19 cellular contexts compared by ENCODE assay signal in genomic region chr4:64890131-64890710, GRCh38.
DNase-seq lines count a peak whose midpoint lies in the region; ATAC-seq and TF ChIP-seq lines count a peak whose summit lies in the region.
"Had no signal": no experiment of that assay in that cellular context is flagged by ENCODE, and none has a peak within 500 bp of the region (broad histone marks: within the 10 kb centered on the region; RNA-seq: fewer than 3 reads in every experiment).

No MANE protein-coding gene starts in this region.

- no peak overlapping the region for H3K4me3 ChIP-seq in Loucy (ENCODE audit: low read length, poor library complexity, severe bottlenecking)
- no peak overlapping the region for H3K4me3 ChIP-seq in endodermal cell (ENCODE audit: low read length)
- H3K4me3 ChIP-seq in Caco-2 (ENCODE audit: low read depth, low read length): no peak overlapping the region
- H3K4me3 ChIP-seq: SK-N-MC had no signal

- intact Hi-C loops in Caco-2 (cut with micrococcal nuclease; ENCODE audit: unreplicated experiment): no loop called here

- H3K36me3 ChIP-seq in Loucy (ENCODE audit: insufficient read depth, low read length) (no peaks in the 10 kb centered on the region), endodermal cell (ENCODE audit: control insufficient read depth, insufficient read depth, low read length) (no peaks in the 10 kb centered on the region), Caco-2 (ENCODE audit: control insufficient read depth, insufficient read depth, low read length) (no peaks in the 10 kb centered on the region)

- no peaks in the 10 kb centered on the region for H3K27me3 ChIP-seq in Loucy (ENCODE audit: insufficient read depth, low read length, poor library complexity, severe bottlenecking)
- H3K27me3 ChIP-seq in endodermal cell (ENCODE audit: control insufficient read depth, insufficient read depth, low read length, poor library complexity, severe bottlenecking): no peaks in the 10 kb centered on the region
- H3K27me3 ChIP-seq in Caco-2 (replicated peaks; ENCODE audit: control insufficient read depth, insufficient read depth, low read length): no peaks in the 10 kb centered on the region

- H3K4me3 Mint-ChIP-seq in endodermal cell (no peak overlapping the region), Caco-2 (ENCODE audit: unreplicated experiment) (no peak overlapping the region)
- H3K4me3 Mint-ChIP-seq: CD4-positive, alpha-beta T cell; HFFc6; IgD-negative memory B cell had no signal

- no peak overlapping the region for H3K4me2 ChIP-seq in Loucy (ENCODE audit: low read depth, low read length, poor library complexity, severe bottlenecking)

- H3K27me3 Mint-ChIP-seq in endodermal cell (ENCODE audit: insufficient read depth): no peaks in the 10 kb centered on the region
- no peaks in the 10 kb centered on the region for H3K27me3 Mint-ChIP-seq in Caco-2 (ENCODE audit: insufficient read depth, unreplicated experiment)
- H3K27me3 Mint-ChIP-seq: CD4-positive, alpha-beta T cell; IgD-negative memory B cell had no signal

- DNase-seq in COLO829 (ENCODE audit: low spot score) (peak; percentile 56), NCI-H69 (lab: John Stamatoyannopoulos, UW) (peak; percentile 71), endodermal cell (no peak), Caco-2 (no peak)
- DNase-seq in stimulated activated CD4-positive, alpha-beta T cell treated with anti-CD3 and anti-CD28 coated beads, Interleukin-2, amount 100 ng/mL, for 48 hours: no peak
- DNase-seq: CD4-positive, alpha-beta T cell; DMS79; HFFc6; Karpas-422; NCI-H1092 treated with DMSO at 0.1 percent for 48 hours; NCI-H1694; NCI-H2081 treated with DMSO at 0.1 percent for 48 hours; NCI-H524; Right ventricle myocardium superior had no signal

- no peaks in the 10 kb centered on the region for H3K79me2 ChIP-seq in Loucy (ENCODE audit: insufficient read depth, low read length)

- H3K4me1 ChIP-seq in Loucy (ENCODE audit: insufficient read depth, low read length, poor library complexity, severe bottlenecking): peaks cover 37% of the 10 kb centered on the region
- H3K4me1 ChIP-seq in endodermal cell (ENCODE audit: control insufficient read depth, insufficient read depth, low read length): no peaks in the 10 kb centered on the region
- H3K4me1 ChIP-seq in Caco-2: no peaks in the 10 kb centered on the region

- H2AFZ ChIP-seq in Loucy (ENCODE audit: low read length): peak overlapping the region; percentile 30; the same call in 1 of the 2 replicates

- BruUV-seq in Caco-2 (replicated peaks; lab: Mats Ljungman, UMichigan): no TSS peak

- H3K27ac Mint-ChIP-seq in endodermal cell (peak overlapping the region; percentile 33), Caco-2 (ENCODE audit: unreplicated experiment) (no peak overlapping the region)
- H3K27ac Mint-ChIP-seq: CD4-positive, alpha-beta T cell; HFFc6; IgD-negative memory B cell had no signal

- H3K9me3 Mint-ChIP-seq in endodermal cell (no peaks in the 10 kb centered on the region), Caco-2 (ENCODE audit: unreplicated experiment) (no peaks in the 10 kb centered on the region)
- H3K9me3 Mint-ChIP-seq: CD4-positive, alpha-beta T cell had no signal

- H3K9ac ChIP-seq in Loucy (ENCODE audit: low read depth, low read length, poor library complexity, severe bottlenecking) (no peak overlapping the region), endodermal cell (ENCODE audit: extremely low read depth, low read length, poor library complexity, severe bottlenecking) (no peak overlapping the region)

- CTCF ChIA-PET in Caco-2 (lab: Charles Lee): no interaction called here

- H3K9me2 ChIP-seq in Loucy (replicated peaks; ENCODE audit: low read depth, low read length): no peaks in the 10 kb centered on the region

- H3K36me3 Mint-ChIP-seq in endodermal cell (ENCODE audit: low read depth): no peaks in the 10 kb centered on the region
- no peaks in the 10 kb centered on the region for H3K36me3 Mint-ChIP-seq in Caco-2 (ENCODE audit: insufficient read depth, unreplicated experiment)
- H3K36me3 Mint-ChIP-seq: IgD-negative memory B cell had no signal

- no peak overlapping the region for H3K27ac ChIP-seq in endodermal cell (ENCODE audit: low read depth, low read length)
- H3K27ac ChIP-seq: SK-N-MC had no signal

- H3K9me3 ChIP-seq in Loucy (ENCODE audit: insufficient read depth, low read depth, low read length): no peaks in the 10 kb centered on the region
- H3K9me3 ChIP-seq in endodermal cell (ENCODE audit: control insufficient read depth, low read length): no peaks in the 10 kb centered on the region
- H3K9me3 ChIP-seq in Caco-2: no peaks in the 10 kb centered on the region

- POLR2A ChIA-PET in Caco-2 (lab: Charles Lee): no interaction called here

- TF ChIP-seq CTCF in Loucy (conservative IDR thresholded peaks at IDR 0.05; ENCODE audit: low read length) (no peak), endodermal cell (conservative IDR thresholded peaks at IDR 0.05) (no peak), Caco-2 (IDR thresholded peaks at IDR 0.05; ENCODE audit: insufficient read depth in 1 of 2, low read depth in 1 of 2, low read length in 1 of 2, severe bottlenecking in 1 of 2, unreplicated experiment in 1 of 2) (no peak)

- H3K4me1 Mint-ChIP-seq in endodermal cell (peaks cover 5% of the 10 kb centered on the region), Caco-2 (ENCODE audit: low read depth, unreplicated experiment) (no peaks in the 10 kb centered on the region)
- H3K4me1 Mint-ChIP-seq: IgD-negative memory B cell had no signal

- no peaks in the 10 kb centered on the region for H3F3A ChIP-seq in Loucy (ENCODE audit: low read depth)

- whole genome bisulfite sequencing in endodermal cell (ENCODE audit: insufficient coverage in 1 of 2, insufficient read length in 1 of 2), 2 experiments: 91 to 93% methylated on average over 3 to 4 of the region's 4 CpGs

- ATAC-seq in HG03108 (IDR thresholded peaks at IDR 0.05; ENCODE audit: unreplicated experiment) (no peak), GM21390 (IDR thresholded peaks at IDR 0.05; ENCODE audit: unreplicated experiment) (no peak)

- no peaks in the 10 kb centered on the region for H4K20me1 ChIP-seq in Loucy (ENCODE audit: insufficient read depth, low read length, poor library complexity, severe bottlenecking)

Comparison
In these comparisons a context has a peak if more than half of its experiments do, and no peak if none do; other contexts are left out.
1. DNase-seq: peak in COLO829 (single experiment) and NCI-H69 (single experiment); none in endodermal cell (single experiment), Caco-2 (0 of 2) and stimulated activated CD4-positive, alpha-beta T cell treated with anti-CD3 and anti-CD28 coated beads, Interleukin-2, amount 100 ng/mL, for 48 hours (0 of 2).